ENCODE assay signal across 24 cellular contexts in the genomic region with DNA sequence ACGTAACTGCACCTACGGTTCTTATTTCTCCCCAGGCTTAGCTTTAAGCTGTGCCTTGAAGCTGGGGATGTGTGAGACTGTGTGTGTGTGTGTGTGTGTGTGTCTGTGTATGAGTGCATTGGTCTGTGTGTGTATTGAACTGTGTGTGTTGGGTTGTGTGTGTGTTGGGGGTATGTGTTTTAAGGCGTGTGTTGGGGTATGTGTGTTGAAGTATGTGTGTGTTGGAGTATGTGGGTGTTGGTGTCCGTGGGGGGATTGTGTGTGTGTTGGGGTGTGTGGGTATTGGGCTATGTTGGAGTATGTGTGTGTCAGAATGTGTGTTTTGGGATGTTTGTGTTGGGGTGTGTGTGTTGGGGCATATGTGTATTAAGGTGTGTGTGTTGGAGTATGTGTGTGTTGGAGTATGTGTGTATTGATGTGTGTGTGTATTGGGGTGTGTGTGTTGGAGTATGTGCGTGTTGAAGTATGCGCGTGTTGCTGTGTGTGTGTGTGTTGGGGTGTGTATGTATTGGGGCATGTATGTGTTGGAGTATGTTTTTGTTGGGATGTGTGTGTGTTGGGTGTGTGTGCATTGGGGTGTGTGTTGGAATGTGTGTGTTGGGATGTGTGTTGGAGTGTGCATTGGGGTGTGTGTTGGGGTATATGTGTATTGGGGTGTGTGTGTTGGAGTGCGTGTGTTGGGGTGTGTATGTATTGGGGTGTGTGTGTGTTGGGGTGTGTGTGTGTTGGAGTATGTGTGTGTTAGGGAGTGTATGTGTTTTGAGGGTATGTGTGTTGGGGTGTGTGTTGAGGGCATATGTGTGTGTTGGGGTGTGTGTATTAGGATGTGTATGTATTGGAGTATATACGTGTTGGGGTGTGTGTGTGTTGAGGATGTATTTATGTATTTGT.
"Had no signal": no experiment of that assay in that cellular context is flagged by ENCODE, and none has a peak within 500 bp of the region (broad histone marks: within the 10 kb centered on the region; RNA-seq: fewer than 3 reads in every experiment).

No MANE protein-coding gene starts in this region.

- H3K27ac ChIP-seq: KMS-11 had no signal

- DNase-seq: activated CD4-positive, alpha-beta T cell treated with anti-CD3 and anti-CD28 coated beads for 4 hours; activated CD8-positive, alpha-beta memory T cell treated with anti-CD3 and anti-CD28 coated beads, Interleukin-2, amount 50 U/mL, for 4 hours; activated CD8-positive, alpha-beta T cell treated with anti-CD3 and anti-CD28 coated beads for 36 hours; activated gamma-delta T cell treated with Interleukin-2 at 50 U/mL for 16 hours; activated naive CD4-positive, alpha-beta T cell treated with anti-CD3 and anti-CD28 coated beads, Interleukin-2, amount 10 ng/mL, durations not matched to agents 7 days and 5 days; activated naive CD8-positive, alpha-beta T cell treated with anti-CD3 and anti-CD28 coated beads, Interleukin-2, amount 10 ng/mL, durations not matched to agents 7 days and 5 days; activated T-cell treated with anti-CD3 and anti-CD28 coated beads, Interleukin-2, amount 50 U/mL, for 72 hours; NCI-H1092; NCI-H1417 treated with DMSO at 0.1 percent for 48 hours; NCI-H1694; NCI-H2029; NCI-H2107; NCI-H2171 treated with DMSO at 0.1 percent for 48 hours; NCI-H226; NCI-H526; NCI-H82; PC-3; SHP77 treated with DMSO at 0.1 percent for 48 hours had no signal

- H3K4me2 ChIP-seq: KMS-11 had no signal

- H3K36me3 Mint-ChIP-seq: activated naive CD4-positive, alpha-beta T cell treated with anti-CD3 and anti-CD28 coated beads, Interleukin-2, amount 10 ng/mL, durations not matched to agents 7 days and 5 days; activated naive CD8-positive, alpha-beta T cell treated with anti-CD3 and anti-CD28 coated beads, Interleukin-2, amount 10 ng/mL, durations not matched to agents 7 days and 5 days had no signal

- H3K9me3 Mint-ChIP-seq: activated CD8-positive, alpha-beta T cell treated with anti-CD3 and anti-CD28 coated beads for 36 hours; activated naive CD4-positive, alpha-beta T cell treated with anti-CD3 and anti-CD28 coated beads, Interleukin-2, amount 10 ng/mL, durations not matched to agents 7 days and 5 days; activated naive CD8-positive, alpha-beta T cell treated with anti-CD3 and anti-CD28 coated beads, Interleukin-2, amount 10 ng/mL, durations not matched to agents 7 days and 5 days; activated T-cell treated with anti-CD3 and anti-CD28 coated beads, Interleukin-2, amount 50 U/mL, for 72 hours; activated T-helper 2 cell treated with anti-CD3 and anti-CD28 coated beads, Interferon-gamma antibody, Interleukin-2, Interleukin-4, amounts not matched to agents 10 μg/mL and 5 μg/mL and 100 μg/mL, durations not matched to agents 14 hours and 24 hours and 36 hours; central memory CD8-positive, alpha-beta T cell; T-helper 1 cell treated with Interleukin-12 subunit alpha and Interleukin-12 subunit beta and Interleukin-4 antibody, amounts not matched to agents 30 μg/mL and 1 μg/mL, for 36 hours had no signal

- H3K4me3 Mint-ChIP-seq: activated CD8-positive, alpha-beta T cell treated with anti-CD3 and anti-CD28 coated beads for 36 hours; activated naive CD4-positive, alpha-beta T cell treated with anti-CD3 and anti-CD28 coated beads, Interleukin-2, amount 10 ng/mL, durations not matched to agents 7 days and 5 days; activated naive CD8-positive, alpha-beta T cell treated with anti-CD3 and anti-CD28 coated beads, Interleukin-2, amount 10 ng/mL, durations not matched to agents 7 days and 5 days; activated T-cell treated with anti-CD3 and anti-CD28 coated beads, Interleukin-2, amount 50 U/mL, for 72 hours; central memory CD8-positive, alpha-beta T cell; T-helper 1 cell treated with Interleukin-12 subunit alpha and Interleukin-12 subunit beta and Interleukin-4 antibody, amounts not matched to agents 30 μg/mL and 1 μg/mL, for 36 hours had no signal

- ATAC-seq: activated CD4-positive, CD25-positive, alpha-beta regulatory T cell treated with anti-CD3 and anti-CD28 coated beads, Interleukin-2, amount 50 U/mL, for 24 hours; activated CD8-positive, alpha-beta T cell treated with anti-CD3 and anti-CD28 coated beads for 36 hours; activated T-cell treated with anti-CD3 and anti-CD28 coated beads, Interleukin-2, amount 50 U/mL, for 72 hours; PC-3 had no signal

- FAIRE-seq: bronchial epithelial cell had no signal

- H3K9ac ChIP-seq: KMS-11 had no signal

- H3K4me1 Mint-ChIP-seq: activated naive CD4-positive, alpha-beta T cell treated with anti-CD3 and anti-CD28 coated beads, Interleukin-2, amount 10 ng/mL, durations not matched to agents 7 days and 5 days; activated naive CD8-positive, alpha-beta T cell treated with anti-CD3 and anti-CD28 coated beads, Interleukin-2, amount 10 ng/mL, durations not matched to agents 7 days and 5 days; central memory CD8-positive, alpha-beta T cell had no signal

- H3K27me3 Mint-ChIP-seq: activated CD8-positive, alpha-beta T cell treated with anti-CD3 and anti-CD28 coated beads for 36 hours; activated naive CD8-positive, alpha-beta T cell treated with anti-CD3 and anti-CD28 coated beads, Interleukin-2, amount 10 ng/mL, durations not matched to agents 7 days and 5 days had no signal

- H3K27ac Mint-ChIP-seq: activated CD8-positive, alpha-beta T cell treated with anti-CD3 and anti-CD28 coated beads for 36 hours; activated naive CD4-positive, alpha-beta T cell treated with anti-CD3 and anti-CD28 coated beads, Interleukin-2, amount 10 ng/mL, durations not matched to agents 7 days and 5 days; activated naive CD8-positive, alpha-beta T cell treated with anti-CD3 and anti-CD28 coated beads, Interleukin-2, amount 10 ng/mL, durations not matched to agents 7 days and 5 days; activated T-cell treated with anti-CD3 and anti-CD28 coated beads, Interleukin-2, amount 50 U/mL, for 72 hours; activated T-helper 2 cell treated with anti-CD3 and anti-CD28 coated beads, Interferon-gamma antibody, Interleukin-2, Interleukin-4, amounts not matched to agents 10 μg/mL and 5 μg/mL and 100 μg/mL, durations not matched to agents 14 hours and 24 hours and 36 hours; T-helper 1 cell treated with Interleukin-12 subunit alpha and Interleukin-12 subunit beta and Interleukin-4 antibody, amounts not matched to agents 30 μg/mL and 1 μg/mL, for 36 hours had no signal
